ENCODE assay signal across 1 cellular context in genomic region chr20:21190866-21191265, GRCh38.
TF ChIP-seq lines count a peak whose summit lies in the region.

No MANE protein-coding gene starts in this region.

TF ChIP-seq in HEK293, 187 proteins besides CTCF, POLR2A, EP300 and RAD21 (continued from another document):
- TF ChIP-seq PRDM6 (tag by site-specific recombination; IDR thresholded peaks at IDR 0.05) (peak; percentile 82), ZSCAN16 (tag by site-specific recombination; IDR thresholded peaks at IDR 0.05) (no peak), ZNF571 (tag by site-specific recombination; IDR thresholded peaks at IDR 0.05) (no peak), ZNF785 (tag by site-specific recombination; IDR thresholded peaks at IDR 0.05) (no peak), ZNF837 (tag by site-specific recombination; IDR thresholded peaks at IDR 0.05) (no peak)
